1 cellular context compared by ENCODE assay signal in the genomic region with DNA sequence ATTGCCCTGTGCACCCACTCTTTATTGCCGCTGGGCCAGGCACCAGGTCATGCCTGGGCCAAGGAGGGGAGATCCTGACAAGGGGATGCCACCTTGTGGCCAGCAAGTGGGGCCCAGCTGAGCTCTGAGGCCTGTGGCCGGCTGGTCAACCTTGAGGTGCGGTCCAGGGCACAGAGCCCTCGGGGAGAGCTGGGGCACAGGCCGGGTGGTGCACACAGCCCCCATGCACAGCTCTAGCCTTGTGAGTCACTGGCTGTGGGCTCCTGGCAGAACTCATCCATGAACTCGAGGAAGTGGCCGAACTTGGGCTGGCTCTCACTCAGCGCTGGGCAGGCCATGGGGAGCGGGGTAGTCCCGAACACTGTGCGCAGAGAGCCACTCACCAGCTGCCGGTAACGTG.
TF ChIP-seq lines count a peak whose summit lies in the region.

No MANE protein-coding gene starts in this region.

TF ChIP-seq in HCT116, 20 proteins besides CTCF, POLR2A, EP300 and RAD21 (continued from another document):
- TF ChIP-seq JUND (IDR thresholded peaks at IDR 0.05), result no peak
- no peak for TF ChIP-seq POLR2AphosphoS5 (IDR thresholded peaks at IDR 0.05; ENCODE audit: low read depth, low read length)
- TF ChIP-seq FOSL1 (IDR thresholded peaks at IDR 0.05; ENCODE audit: low read depth), result no peak
- no peak for TF ChIP-seq ZNF274 (IDR thresholded peaks at IDR 0.05; ENCODE audit: low read depth, low read length)
- no peak for TF ChIP-seq YY1 (IDR thresholded peaks at IDR 0.05; ENCODE audit: extremely low read depth, insufficient replicate concordance, low read depth, low read length)
- TF ChIP-seq SP1 (IDR thresholded peaks at IDR 0.05; ENCODE audit: low read depth), result no peak
- TF ChIP-seq EGR1 (IDR thresholded peaks at IDR 0.05; ENCODE audit: low read depth), result no peak
- TF ChIP-seq CBX3 (IDR thresholded peaks at IDR 0.05; ENCODE audit: low read depth), result no peak
